Comparison of ENCODE assay signal across 8 cellular contexts in genomic region chr13:95643814-95644598, GRCh38. TPM values are rescaled to one million over a fixed set of nuclear protein-coding genes. Genes with fewer than 3 reads are reported as not detected.
DNase-seq lines count a peak whose midpoint lies in the region; ATAC-seq and TF ChIP-seq lines count a peak whose summit lies in the region.

No MANE protein-coding gene starts in this region.

- ATAC-seq in GM19463 (IDR thresholded peaks at IDR 0.05; ENCODE audit: unreplicated experiment), result peak; percentile 36
- peak; percentile 60 for ATAC-seq in stimulated activated naive B cell treated with anti-CD40 and anti-IgM and Interleukin-4, amounts not matched to agents 10 μg/mL and 1 μg/mL and 100 μg/mL, for 72 hours (replicated peaks)

- H3K9ac ChIP-seq in Karpas-422 (ENCODE audit: low read length), result no peak overlapping the region

- no peaks in the 10 kb centered on the region for H3K79me2 ChIP-seq in Karpas-422 (ENCODE audit: low read length)

- in situ Hi-C loops in brain microvascular endothelial cell (cut with HindIII; ENCODE audit: low pct_ligation_motif_present, low sequenced_read_pairs), result no loop called here

- no peak overlapping the region for H3K4me2 ChIP-seq in Karpas-422 (ENCODE audit: low read depth, low read length, poor library complexity, severe bottlenecking)

- H3K9me3 Mint-ChIP-seq in CD14-positive monocyte, result peaks cover 0 to 20% (median 3%) of the 10 kb centered on the region in 7 donors
- no peaks in the 10 kb centered on the region for H3K9me3 Mint-ChIP-seq in stimulated activated naive B cell treated with anti-CD40 and anti-IgM and Interleukin-4, amounts not matched to agents 10 μg/mL and 1 μg/mL and 100 μg/mL, for 72 hours

- no peaks in the 10 kb centered on the region for H4K20me1 ChIP-seq in Karpas-422 (ENCODE audit: insufficient read depth, low read depth, low read length)

- H3K36me3 Mint-ChIP-seq in CD14-positive monocyte, result peaks cover 0 to 8% of the 10 kb centered on the region in 2 donors
- no peaks in the 10 kb centered on the region for H3K36me3 Mint-ChIP-seq in stimulated activated naive B cell treated with anti-CD40 and anti-IgM and Interleukin-4, amounts not matched to agents 10 μg/mL and 1 μg/mL and 100 μg/mL, for 72 hours

- H3K27ac Mint-ChIP-seq in CD14-positive monocyte, result no peak overlapping the region
- H3K27ac Mint-ChIP-seq in stimulated activated naive B cell treated with anti-CD40 and anti-IgM and Interleukin-4, amounts not matched to agents 10 μg/mL and 1 μg/mL and 100 μg/mL, for 72 hours, result no peak overlapping the region

- no peaks in the 10 kb centered on the region for H3K4me1 ChIP-seq in Karpas-422 (ENCODE audit: low read length)

- H3K27me3 Mint-ChIP-seq in CD14-positive monocyte (ENCODE audit: low read depth in 3 of 3), result peaks cover 56 to 65% (median 59%) of the 10 kb centered on the region in 3 donors
- peaks cover 34 to 51% of the 10 kb centered on the region in 2 donors for H3K27me3 Mint-ChIP-seq in stimulated activated naive B cell treated with anti-CD40 and anti-IgM and Interleukin-4, amounts not matched to agents 10 μg/mL and 1 μg/mL and 100 μg/mL, for 72 hours

- H3K36me3 ChIP-seq in brain microvascular endothelial cell (replicated peaks) (no peaks in the 10 kb centered on the region), Karpas-422 (ENCODE audit: insufficient read depth, low read length) (no peaks in the 10 kb centered on the region)

- intact Hi-C loops in CD14-positive monocyte (cut with micrococcal nuclease), result no loop called here

- H3K27ac ChIP-seq in brain microvascular endothelial cell (peak overlapping the region; percentile 23), Karpas-422 (ENCODE audit: low read length) (no peak overlapping the region)

- DNase-seq in CD14-positive monocyte (ENCODE audit: low spot score) (no peak), NCI-H1092 (lab: John Stamatoyannopoulos, UW) (peak; percentile 35), brain microvascular endothelial cell (peak; percentile 37), islet precursor cell (peak; percentile 85), NCI-H1436 (lab: John Stamatoyannopoulos, UW) (no peak), Karpas-422 (no peak)
- peak; percentile 8 for DNase-seq in stimulated activated naive B cell treated with anti-CD40 and anti-IgM and Interleukin-4, amounts not matched to agents 10 μg/mL and 1 μg/mL and 100 μg/mL, for 72 hours

- no peak for TF ChIP-seq CTCF in CD14-positive monocyte (IDR thresholded peaks at IDR 0.05)
- no peak for TF ChIP-seq CTCF in brain microvascular endothelial cell (IDR thresholded peaks at IDR 0.05; ENCODE audit: low read depth, low read length, missing control alignments)

- H3K9me2 ChIP-seq in Karpas-422 (replicated peaks; ENCODE audit: insufficient read depth, low read length), result no peaks in the 10 kb centered on the region

- H3K4me1 Mint-ChIP-seq in CD14-positive monocyte, result peaks cover 20% of the 10 kb centered on the region
- H3K4me1 Mint-ChIP-seq in stimulated activated naive B cell treated with anti-CD40 and anti-IgM and Interleukin-4, amounts not matched to agents 10 μg/mL and 1 μg/mL and 100 μg/mL, for 72 hours, result peaks cover 7 to 8% of the 10 kb centered on the region in 2 donors

- peak overlapping the region; percentile 76 for H3K4me3 ChIP-seq in brain microvascular endothelial cell (ENCODE audit: low read depth, low read length)
- H3K4me3 ChIP-seq in Karpas-422 (ENCODE audit: low read length), result no peak overlapping the region

- no peaks in the 10 kb centered on the region for H3K27me3 ChIP-seq in brain microvascular endothelial cell (replicated peaks)
- no peaks in the 10 kb centered on the region for H3K27me3 ChIP-seq in Karpas-422 (ENCODE audit: low read length)

- H3K4me3 Mint-ChIP-seq in CD14-positive monocyte, result peak overlapping the region; percentile 78 to 88
- peak overlapping the region; percentile 5 to 65 for H3K4me3 Mint-ChIP-seq in stimulated activated naive B cell treated with anti-CD40 and anti-IgM and Interleukin-4, amounts not matched to agents 10 μg/mL and 1 μg/mL and 100 μg/mL, for 72 hours

- H2AFZ ChIP-seq in Karpas-422 (ENCODE audit: low read length), result no peak overlapping the region

- H3K9me3 ChIP-seq in Karpas-422 (ENCODE audit: low read length), result no peaks in the 10 kb centered on the region

RNA-seq across cellular contexts. Expression of gene DZIP1, which starts 0.5 kb away (rescaled TPM):
- polyA plus RNA-seq in CD14-positive monocyte, result not detected
- total RNA-seq in Karpas-422 (2014; rRNA removed; shearing (Covaris generic); ENCODE audit: low replicate concordance), result not detected in 2 replicates

RNA-seq across cellular contexts. Expression of gene DNAJC3, which starts 32.9 kb away (rescaled TPM):
- 10 to 100 TPM; 22.3 to 27.6 TPM for polyA plus RNA-seq in CD14-positive monocyte
- 12.0 and 19.7 TPM in 2 replicates for total RNA-seq in Karpas-422 (2014; rRNA removed; shearing (Covaris generic); ENCODE audit: low replicate concordance)

Comparison
In these comparisons a context has a peak if more than half of its experiments do, and no peak if none do; other contexts are left out.
1. DNase-seq: peak in NCI-H1092 (single experiment), brain microvascular endothelial cell (single experiment), islet precursor cell (single experiment) and stimulated activated naive B cell treated with anti-CD40 and anti-IgM and Interleukin-4, amounts not matched to agents 10 μg/mL and 1 μg/mL and 100 μg/mL, for 72 hours (single experiment); none in CD14-positive monocyte (single experiment), NCI-H1436 (single experiment) and Karpas-422 (single experiment).